In the genomic region with DNA sequence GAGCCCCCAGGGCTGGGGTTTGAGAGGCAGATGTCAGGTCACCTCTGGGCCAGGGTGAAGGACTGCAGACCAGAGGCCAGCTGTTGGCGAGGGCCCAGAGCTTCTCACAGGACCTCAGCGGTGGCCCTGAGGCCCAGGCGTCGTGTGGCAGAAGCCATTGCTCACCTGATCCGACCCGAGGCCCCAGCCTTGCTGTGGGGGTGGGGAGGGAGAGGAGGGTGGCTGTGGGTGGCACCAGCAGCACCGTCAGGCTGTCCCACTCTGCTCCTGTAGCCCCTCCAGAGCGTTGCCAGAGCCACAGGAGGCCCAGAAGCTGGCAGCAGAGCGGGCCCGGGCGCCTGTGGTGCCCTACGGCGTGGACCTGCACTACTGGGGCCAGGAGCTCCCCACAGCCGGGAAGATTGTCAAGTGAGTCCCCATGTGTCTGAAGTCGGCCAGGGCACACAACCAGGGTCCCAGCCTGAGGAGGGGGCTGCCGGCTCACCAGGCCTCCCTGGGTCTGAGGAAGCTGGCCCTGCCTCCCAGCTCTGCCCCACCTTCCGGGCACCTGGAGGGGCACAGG, we compare ENCODE assay signal across 18 cellular contexts. TPM values are rescaled to one million over a fixed set of nuclear protein-coding genes. Genes with fewer than 3 reads are reported as not detected.
DNase-seq lines count a peak whose midpoint lies in the region; ATAC-seq and TF ChIP-seq lines count a peak whose summit lies in the region.
"Had no signal": no experiment of that assay in that cellular context is flagged by ENCODE, and none has a peak within 500 bp of the region (broad histone marks: within the 10 kb centered on the region; RNA-seq: fewer than 3 reads in every experiment).

No MANE protein-coding gene starts in this region.

- no peak for ATAC-seq in left colon

- no peak overlapping the region for H3K4me3 Mint-ChIP-seq in CD14-positive monocyte
- H3K4me3 Mint-ChIP-seq: CD4-positive, alpha-beta T cell had no signal

- no peaks in the 10 kb centered on the region for H3K9me3 ChIP-seq in BE2C

- no peaks in the 10 kb centered on the region for H3K4me1 ChIP-seq in BE2C

- H3K36me3 Mint-ChIP-seq in CD14-positive monocyte, result peaks cover 39 to 59% of the 10 kb centered on the region in 2 donors

- no peak overlapping the region for H3K27ac ChIP-seq in RWPE1

- no peak overlapping the region for H3K27ac Mint-ChIP-seq in CD14-positive monocyte
- H3K27ac Mint-ChIP-seq: CD4-positive, alpha-beta T cell had no signal

- DNase-seq in BE2C (peak; percentile 3), CD14-positive monocyte (ENCODE audit: low spot score) (peak; percentile 34), left colon (peak; percentile 2 to 7), posterior vena cava (ENCODE audit: low spot score) (peak; percentile 76), SK-N-DZ (ENCODE audit: low spot score) (no peak), activated gamma-delta T cell (lab: John Stamatoyannopoulos, UW) (no peak), RWPE1 (ENCODE audit: low spot score) (no peak)
- DNase-seq: DMS53; KBM-7; NCI-H1417 treated with DMSO at 0.1 percent for 48 hours; NCI-H1930; NCI-H446; NCI-H69; NK-92 treated with Interleukin-12 subunit alpha and Interleukin-12 subunit beta, amount 100 ng/mL, for 24 hours had no signal

- intact Hi-C loops in CD14-positive monocyte (cut with micrococcal nuclease), result no loop called here
- intact Hi-C loops in left colon (cut with DNase I, micrococcal nuclease), result no loop called here
- intact Hi-C loops in posterior vena cava (cut with DNase I), result no loop called here

- H3K4me3 ChIP-seq in BE2C (ENCODE audit: low read depth, low read length), result no peak overlapping the region

- POLR2A ChIA-PET in RWPE1 (lab: Yijun Ruan, JAX; ENCODE audit: low non-redundant PET), result no interaction called here

- H3K36me3 ChIP-seq in BE2C, result no peaks in the 10 kb centered on the region

- no peaks in the 10 kb centered on the region for H3K4me1 Mint-ChIP-seq in CD14-positive monocyte

- CTCF ChIA-PET in RWPE1 (lab: Yijun Ruan, JAX), result interaction anchor here (0.7 kb wide), 1 partner anchor 604 kb away, joined by 5 read pairs; no protein-coding TSS in a partner anchor

- H3K9me3 Mint-ChIP-seq in CD14-positive monocyte, result peaks cover 0 to 18% (median 9%) of the 10 kb centered on the region in 7 donors
- H3K9me3 Mint-ChIP-seq: CD4-positive, alpha-beta T cell had no signal

- no peaks in the 10 kb centered on the region for H3K27me3 Mint-ChIP-seq in CD14-positive monocyte (ENCODE audit: low read depth in 3 of 3)
- H3K27me3 Mint-ChIP-seq: CD4-positive, alpha-beta T cell had no signal

- H3K27me3 ChIP-seq in BE2C, result no peaks in the 10 kb centered on the region

- TF ChIP-seq CTCF in BE2C (IDR thresholded peaks at IDR 0.05; ENCODE audit: low read depth, low read length), result no peak
- TF ChIP-seq CTCF in CD14-positive monocyte (IDR thresholded peaks at IDR 0.05), result no peak
- no peak for TF ChIP-seq CTCF in RWPE1 (conservative IDR thresholded peaks at IDR 0.05; ENCODE audit: low read depth)

RNA-seq across cellular contexts. Expression of a gene that starts 28.8 kb away (rescaled TPM):
- polyA plus RNA-seq in BE2C (2012; ENCODE audit: insufficient read depth, insufficient read length, low read depth), result 32.7 TPM
- 1 to 10 TPM; 2.6 to 4.8 TPM for polyA plus RNA-seq in CD14-positive monocyte
- total RNA-seq in left colon (10 to 100 TPM; 26.7 to 33.1 TPM), posterior vena cava (10 to 100 TPM; 14.3 to 14.7 TPM)
- polyA plus RNA-seq in SK-N-DZ (2014; cell fraction: cytosol; rRNA removed), result 2.6 and 3.3 TPM in 2 replicates
- 30.7 and 37.5 TPM in 2 replicates for polyA plus RNA-seq in SK-N-DZ (2014; cell fraction: nucleus; rRNA removed)

RNA-seq across cellular contexts. Expression of a gene that starts 30.4 kb away (rescaled TPM):
- not detected for polyA plus RNA-seq in BE2C (2012; ENCODE audit: insufficient read depth, insufficient read length, low read depth)
- polyA plus RNA-seq in CD14-positive monocyte, result not detected
- total RNA-seq in left colon (not detected), posterior vena cava (not detected)
- polyA plus RNA-seq in SK-N-DZ (2014; cell fraction: cytosol; rRNA removed), result not detected in 2 replicates
- not detected in 2 replicates for polyA plus RNA-seq in SK-N-DZ (2014; cell fraction: nucleus; rRNA removed)
- total RNA-seq: CD4-positive, alpha-beta T cell; H1; OCI-LY7; RPMI7951 had no signal
- polyA plus RNA-seq: H1 had no signal

Comparison
In these comparisons a context has a peak if more than half of its experiments do, and no peak if none do; other contexts are left out.
1. DNase-seq: peak in BE2C (single experiment), CD14-positive monocyte (single experiment), left colon (2 of 2) and posterior vena cava (single experiment); none in SK-N-DZ (single experiment), activated gamma-delta T cell (single experiment) and RWPE1 (single experiment).